9 cellular contexts compared by ENCODE assay signal in genomic region chr3:187744169-187745151, GRCh38. TPM values are rescaled to one million over a fixed set of nuclear protein-coding genes. Genes with fewer than 3 reads are reported as not detected.
DNase-seq lines count a peak whose midpoint lies in the region; ATAC-seq and TF ChIP-seq lines count a peak whose summit lies in the region.
"Had no signal": no experiment of that assay in that cellular context is flagged by ENCODE, and none has a peak within 500 bp of the region (broad histone marks: within the 10 kb centered on the region; RNA-seq: fewer than 3 reads in every experiment).

No MANE protein-coding gene starts in this region.

- peak; percentile 7 to 34 (median 14) for ATAC-seq in right lobe of liver
- no peak for ATAC-seq in HG02852 (IDR thresholded peaks at IDR 0.05; ENCODE audit: unreplicated experiment)

- H3K27ac ChIP-seq in duodenal mucosa (ENCODE audit: low read depth, low read length) (peak overlapping the region; percentile 99), right lobe of liver (peak overlapping the region; percentile 99 to 100 (median 99))

- H3K9me3 ChIP-seq in duodenal mucosa (ENCODE audit: control insufficient read depth in 1 of 2, low read length in 2 of 2) (no peaks in the 10 kb centered on the region), right lobe of liver (no peaks in the 10 kb centered on the region)

- H3K36me3 ChIP-seq in duodenal mucosa (ENCODE audit: control insufficient read depth in 1 of 2, insufficient read depth in 2 of 2, low read length in 2 of 2) (no peaks in the 10 kb centered on the region), right lobe of liver (no peaks in the 10 kb centered on the region)

- H3K4me1 ChIP-seq in duodenal mucosa (ENCODE audit: control insufficient read depth in 1 of 2, insufficient read depth in 2 of 2, low read length in 2 of 2), result peaks cover 30 to 38% of the 10 kb centered on the region in 2 donors
- peaks cover 0 to 30% (median 9%) of the 10 kb centered on the region in 4 donors for H3K4me1 ChIP-seq in right lobe of liver

- H3K27ac Mint-ChIP-seq in activated CD4-positive, alpha-beta T cell treated with anti-CD3 and anti-CD28 coated beads, Interleukin-2, amount 10 ng/mL, durations not matched to agents 7 days and 5 days, result peak overlapping the region; percentile 100

- TF ChIP-seq POLR2A in NB4 (IDR thresholded peaks at IDR 0.05; ENCODE audit: extremely low read depth, insufficient read length) (no peak), right lobe of liver (IDR thresholded peaks at IDR 0.05) (no peak)

- H3K27me3 Mint-ChIP-seq in activated CD4-positive, alpha-beta T cell treated with anti-CD3 and anti-CD28 coated beads, Interleukin-2, amount 10 ng/mL, durations not matched to agents 7 days and 5 days, result peaks cover 4% of the 10 kb centered on the region

- WGBS in right lobe of liver (ENCODE audit: insufficient coverage, low coverage, low lambda C conversion rate, missing lambda C conversion rate), result under 1% methylated on average over 38 of the region's 55 CpGs

- DNase-seq in DMS 273 (lab: John Stamatoyannopoulos, UW; ENCODE audit: unreplicated experiment), result peak; percentile 76
- peak; percentile 46 for DNase-seq in NB4 (ENCODE audit: low read depth)
- DNase-seq in activated CD4-positive, alpha-beta T cell treated with anti-CD3 and anti-CD28 coated beads, Interleukin-2, amount 10 ng/mL, durations not matched to agents 7 days and 5 days, result peak; percentile 56
- peak; percentile 66 to 75 (median 68) for DNase-seq in right lobe of liver
- DNase-seq in stimulated activated CD4-positive, alpha-beta T cell treated with anti-CD3 and anti-CD28 coated beads, Interleukin-4, amount 100 ng/mL, for 4 hours, result peak; percentile 35 to 36
- no peak for DNase-seq in GM10266 (ENCODE audit: extremely low spot score)

- H3K36me3 Mint-ChIP-seq in activated CD4-positive, alpha-beta T cell treated with anti-CD3 and anti-CD28 coated beads, Interleukin-2, amount 10 ng/mL, durations not matched to agents 7 days and 5 days (ENCODE audit: low read depth), result peaks cover 11% of the 10 kb centered on the region

- CTCF ChIA-PET in activated CD4-positive, alpha-beta T cell treated with anti-CD3 and anti-CD28 coated beads, Interleukin-2, amount 10 ng/mL, durations not matched to agents 7 days and 5 days (lab: Charles Lee), result interaction anchor here (0.9 to 5.3 kb wide), 13 partner anchors 12 to 1211 kb away, joined by 3 to 40 read pairs (median 4); no protein-coding TSS in a partner anchor

- H3K9me3 Mint-ChIP-seq in activated CD4-positive, alpha-beta T cell treated with anti-CD3 and anti-CD28 coated beads, Interleukin-2, amount 10 ng/mL, durations not matched to agents 7 days and 5 days, result no peaks in the 10 kb centered on the region

- peak overlapping the region; percentile 97 for H3K4me3 Mint-ChIP-seq in activated CD4-positive, alpha-beta T cell treated with anti-CD3 and anti-CD28 coated beads, Interleukin-2, amount 10 ng/mL, durations not matched to agents 7 days and 5 days

- peak overlapping the region; percentile 64 for H3K4me3 ChIP-seq in NB4 (ENCODE audit: low read depth, low read length)
- peak overlapping the region; percentile 70 to 93 for H3K4me3 ChIP-seq in duodenal mucosa (ENCODE audit: low read depth in 1 of 2, low read length in 2 of 2)
- H3K4me3 ChIP-seq in right lobe of liver, result peak overlapping the region; percentile 67 to 73 (median 67)

- peak overlapping the region; percentile 76 to 97 for H3K9ac ChIP-seq in duodenal mucosa (ENCODE audit: low read depth in 1 of 2, low read length in 2 of 2)

- intact Hi-C loops in right lobe of liver (cut with DNase I), result loop anchor here in 1 of 2 donors (10.0 kb wide), 2 partner anchors 1200 to 1410 kb away; no protein-coding TSS in a partner anchor

- POLR2A ChIA-PET in activated CD4-positive, alpha-beta T cell treated with anti-CD3 and anti-CD28 coated beads, Interleukin-2, amount 10 ng/mL, durations not matched to agents 7 days and 5 days (lab: Charles Lee), result no interaction called here

- H3K4me1 Mint-ChIP-seq in activated CD4-positive, alpha-beta T cell treated with anti-CD3 and anti-CD28 coated beads, Interleukin-2, amount 10 ng/mL, durations not matched to agents 7 days and 5 days, result peaks cover 68% of the 10 kb centered on the region

- H3K27me3 ChIP-seq in duodenal mucosa (ENCODE audit: control insufficient read depth in 1 of 2, insufficient read depth in 2 of 2, low read length in 2 of 2) (no peaks in the 10 kb centered on the region), right lobe of liver (no peaks in the 10 kb centered on the region)

- no peak for TF ChIP-seq CTCF in NB4 (IDR thresholded peaks at IDR 0.05; ENCODE audit: low read depth, low read length)
- no peak for TF ChIP-seq CTCF in right lobe of liver (IDR thresholded peaks at IDR 0.05)
- TF ChIP-seq CTCF in GM10266 (IDR thresholded peaks at IDR 0.05; ENCODE audit: control insufficient read depth, insufficient read depth, low read depth, missing control alignments), result no peak

RNA-seq across cellular contexts. Expression of gene BCL6, which starts 0.8 kb away (rescaled TPM):
- total RNA-seq in activated CD4-positive, alpha-beta T cell treated with anti-CD3 and anti-CD28 coated beads, Interleukin-2, amount 10 ng/mL, durations not matched to agents 7 days and 5 days, result 10 to 100 TPM; 12.0 to 12.7 TPM
- 10 to 100 TPM; 29.1 to 67.5 (median 41.8) TPM for total RNA-seq in right lobe of liver

RNA-seq across cellular contexts. Expression of gene RTP2, which starts 42.1 kb away (rescaled TPM):
- total RNA-seq in activated CD4-positive, alpha-beta T cell treated with anti-CD3 and anti-CD28 coated beads, Interleukin-2, amount 10 ng/mL, durations not matched to agents 7 days and 5 days, result not detected
- not detected for total RNA-seq in right lobe of liver
- total RNA-seq: T-helper 1 cell treated with Interleukin-12 subunit alpha and Interleukin-12 subunit beta and Interleukin-4 antibody, amounts not matched to agents 30 ng/mL and 1 ng/mL, for 36 hours had no signal
